ENCODE assay signal across 8 cellular contexts in the genomic region with DNA sequence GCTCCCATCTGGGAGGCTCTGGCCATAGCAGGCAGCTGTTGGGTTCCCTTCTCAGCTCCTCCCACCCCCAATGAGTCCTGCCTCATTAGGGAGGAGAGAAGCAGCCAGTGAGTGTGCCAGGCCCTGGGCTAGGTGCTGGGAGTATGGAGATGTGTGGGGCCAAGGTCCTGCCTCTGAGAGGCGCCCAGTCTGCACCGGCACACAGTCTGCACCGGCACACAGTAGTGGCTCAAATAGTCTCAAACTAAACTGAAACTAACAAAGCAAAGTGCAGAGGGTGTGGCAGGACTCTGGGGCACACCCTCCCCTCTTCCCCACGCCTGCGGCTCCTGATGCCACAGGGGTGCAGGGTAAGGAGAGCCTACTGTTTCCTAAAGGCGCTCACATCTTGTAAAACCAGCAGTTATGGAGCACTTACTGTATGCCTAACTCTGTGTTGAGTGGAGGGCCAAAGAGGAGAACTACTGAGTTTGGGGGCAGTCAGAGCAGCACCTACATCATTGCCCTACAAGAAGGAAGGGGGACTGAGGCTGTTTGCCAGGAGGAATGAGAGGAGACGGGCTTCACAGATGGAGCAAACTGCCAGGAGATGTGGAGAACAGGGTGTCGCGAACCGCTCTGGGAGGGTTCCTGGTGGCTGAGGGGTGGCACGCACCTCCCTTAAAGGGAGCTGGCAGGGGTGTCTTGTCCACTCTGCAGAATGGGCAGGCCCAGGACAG. TPM values are rescaled to one million over a fixed set of nuclear protein-coding genes. Genes with fewer than 3 reads are reported as not detected.
DNase-seq lines count a peak whose midpoint lies in the region; ATAC-seq and TF ChIP-seq lines count a peak whose summit lies in the region.

No MANE protein-coding gene starts in this region.

- peak overlapping the region; percentile 16 for H2AK5ac ChIP-seq in trophoblast cell (ENCODE audit: low read length)

- peak overlapping the region; percentile 53 for H4K91ac ChIP-seq in trophoblast cell (ENCODE audit: low read depth, low read length)

- DNase-seq in PC-3 (no peak), endothelial cell (ENCODE audit: low spot score) (no peak), trophoblast cell (no peak), NCI-H2081 treated with DMSO at 0.1 percent for 48 hours (lab: John Stamatoyannopoulos, UW) (no peak), medulla oblongata (ENCODE audit: extremely low spot score) (no peak), MV-4-11 (lab: John Stamatoyannopoulos, UW) (no peak)

- H3K27me3 Mint-ChIP-seq in endothelial cell (ENCODE audit: unreplicated experiment): peaks cover 4% of the 10 kb centered on the region

- H3K4me1 ChIP-seq in PC-3 (ENCODE audit: insufficient read depth, low read length): peaks cover 9% of the 10 kb centered on the region; the same call in 1 of the 2 replicates
- H3K4me1 ChIP-seq in trophoblast cell (ENCODE audit: control insufficient read depth in 1 of 2, insufficient read depth in 2 of 2, low read length in 2 of 2): peaks cover 35 to 39% of the 10 kb centered on the region in 2 experiments

- H4K20me1 ChIP-seq in PC-3 (ENCODE audit: low read length): no peaks in the 10 kb centered on the region

- H2AFZ ChIP-seq in PC-3 (ENCODE audit: low read length) (no peak overlapping the region), trophoblast cell (ENCODE audit: insufficient read depth, low read length, poor library complexity) (peak overlapping the region; percentile 28)

- TF ChIP-seq CTCF in PC-3 (conservative IDR thresholded peaks at IDR 0.05; ENCODE audit: low read depth, low read length) (no peak), endothelial cell (IDR thresholded peaks at IDR 0.05; ENCODE audit: unreplicated experiment) (no peak)

- no peaks in the 10 kb centered on the region for H3K9me2 ChIP-seq in PC-3 (replicated peaks; ENCODE audit: low read length)

- no peak overlapping the region for H3K23ac ChIP-seq in trophoblast cell (ENCODE audit: low read length)

- peak overlapping the region; percentile 88 for H3K4me3 Mint-ChIP-seq in endothelial cell (ENCODE audit: unreplicated experiment)

- POLR2A ChIA-PET in PC-3 (lab: Charles Lee; ENCODE audit: unreplicated experiment): no interaction called here

- peak overlapping the region; percentile 28 for H3K14ac ChIP-seq in trophoblast cell (ENCODE audit: low read length)

- H3K4me3 ChIP-seq in PC-3 (ENCODE audit: low read length) (no peak overlapping the region), trophoblast cell (ENCODE audit: low read depth, low read length) (no peak overlapping the region)

- no peaks in the 10 kb centered on the region for H3K36me3 ChIP-seq in PC-3 (ENCODE audit: low read depth, low read length)
- H3K36me3 ChIP-seq in trophoblast cell (ENCODE audit: control insufficient read depth in 1 of 2, insufficient read depth in 2 of 2, low read length in 2 of 2): peaks cover 18 to 22% of the 10 kb centered on the region in 2 experiments

- no peak overlapping the region for H3K27ac ChIP-seq in PC-3 (ENCODE audit: low read length)
- H3K27ac ChIP-seq in trophoblast cell (ENCODE audit: low read depth, low read length): peak overlapping the region; percentile 20

- ATAC-seq in PC-3 (peak; percentile 3; the same call in 1 of the 2 replicates), GM18861 (IDR thresholded peaks at IDR 0.05; ENCODE audit: unreplicated experiment) (no peak)

- H3K27ac Mint-ChIP-seq in endothelial cell (ENCODE audit: unreplicated experiment): no peak overlapping the region

- no peak overlapping the region for H3K4me2 ChIP-seq in PC-3 (ENCODE audit: low read length)
- H3K4me2 ChIP-seq in trophoblast cell (ENCODE audit: low read length): peak overlapping the region; percentile 60

- H3K4ac ChIP-seq in trophoblast cell (ENCODE audit: low read depth, low read length): peak overlapping the region; percentile 17

- intact Hi-C loops in PC-3 (cut with micrococcal nuclease): no loop called here

- no peaks in the 10 kb centered on the region for H3K9me3 Mint-ChIP-seq in endothelial cell (ENCODE audit: unreplicated experiment)

- H3K27me3 ChIP-seq in PC-3 (ENCODE audit: low read length) (no peaks in the 10 kb centered on the region), trophoblast cell (ENCODE audit: insufficient read depth, low read length) (no peaks in the 10 kb centered on the region)

- H3F3A ChIP-seq in PC-3 (ENCODE audit: low read length, unreplicated experiment): no peaks in the 10 kb centered on the region

- H3K79me1 ChIP-seq in trophoblast cell (ENCODE audit: low read length): peaks cover 24% of the 10 kb centered on the region

- H3K9ac ChIP-seq in PC-3 (ENCODE audit: low read length) (no peak overlapping the region), trophoblast cell (ENCODE audit: low read length) (no peak overlapping the region)

- CTCF ChIA-PET in PC-3 (lab: Charles Lee): interaction anchor here (0.6 kb wide), 1 partner anchor 60 kb away, joined by 3 read pairs; no protein-coding TSS in a partner anchor

- H3K9me3 ChIP-seq in PC-3 (ENCODE audit: low read length) (no peaks in the 10 kb centered on the region), trophoblast cell (ENCODE audit: insufficient read depth, low read depth, low read length) (peaks cover 3% of the 10 kb centered on the region)

- H4K8ac ChIP-seq in trophoblast cell (ENCODE audit: low read depth, low read length): peak overlapping the region; percentile 54

- peak overlapping the region; percentile 0 for H2BK12ac ChIP-seq in trophoblast cell (ENCODE audit: low read length)

- BruUV-seq in PC-3 (replicated peaks; lab: Mats Ljungman, UMichigan): no TSS peak

- peak overlapping the region; percentile 60 for H4K12ac ChIP-seq in trophoblast cell (ENCODE audit: low read depth, low read length)

- peak overlapping the region; percentile 29 for H2BK5ac ChIP-seq in trophoblast cell (ENCODE audit: low read depth, low read length, poor library complexity)

- H3K79me2 ChIP-seq in PC-3 (ENCODE audit: low read length): 0 out of 2 replicates have a peak, but pooled peaks cover 6% of the 10 kb centered on the region
- peaks cover 9% of the 10 kb centered on the region for H3K79me2 ChIP-seq in trophoblast cell (ENCODE audit: control insufficient read depth, insufficient read depth, low read length, poor library complexity)

- H2BK120ac ChIP-seq in trophoblast cell (ENCODE audit: insufficient read depth, low read length, poor library complexity): peak overlapping the region; percentile 24

- H3K4me1 Mint-ChIP-seq in endothelial cell (ENCODE audit: unreplicated experiment): peaks cover 10% of the 10 kb centered on the region

- no CpG with 5 or more reads among the region's 11 CpGs for WGBS in trophoblast cell (ENCODE audit: extremely low coverage, insufficient coverage, insufficient read length)

- TF ChIP-seq POLR2A in GM15510 (IDR thresholded peaks at IDR 0.05; ENCODE audit: borderline replicate concordance, extremely low read depth, insufficient read length): peak; percentile 22

- peak overlapping the region; percentile 13 for H3K18ac ChIP-seq in trophoblast cell (ENCODE audit: low read length)

- peaks cover 4% of the 10 kb centered on the region for H3K36me3 Mint-ChIP-seq in endothelial cell (ENCODE audit: low read depth, unreplicated experiment)

RNA-seq across cellular contexts. Expression of a gene that starts 1.0 kb away (rescaled TPM):
- total RNA-seq in PC-3 (2014; rRNA removed): 18.0 and 23.2 TPM in 2 replicates
- total RNA-seq in endothelial cell (ENCODE audit: unreplicated experiment): 11.6 TPM
- 34.1 and 35.7 TPM in 2 replicates for polyA plus RNA-seq in trophoblast cell (2013)

RNA-seq across cellular contexts. Expression of a gene that starts 20.0 kb away (rescaled TPM):
- total RNA-seq in PC-3 (2014; rRNA removed): 36.9 and 51.3 TPM in 2 replicates
- total RNA-seq in endothelial cell (ENCODE audit: unreplicated experiment): 13.4 TPM
- 5.5 and 5.8 TPM in 2 replicates for polyA plus RNA-seq in trophoblast cell (2013)

RNA-seq across cellular contexts. Expression of a gene that starts 29.9 kb away (rescaled TPM):
- total RNA-seq in PC-3 (2014; rRNA removed): 49.1 and 55.7 TPM in 2 replicates
- total RNA-seq in endothelial cell (ENCODE audit: unreplicated experiment): 63.6 TPM
- 31.8 and 32.0 TPM in 2 replicates for polyA plus RNA-seq in trophoblast cell (2013)

RNA-seq across cellular contexts. Expression of a gene that starts 36.9 kb away (rescaled TPM):
- total RNA-seq in PC-3 (2014; rRNA removed): 1,612 and 2,325 TPM in 2 replicates
- total RNA-seq in endothelial cell (ENCODE audit: unreplicated experiment): 18.6 TPM
- 6.6 and 7.0 TPM in 2 replicates for polyA plus RNA-seq in trophoblast cell (2013)

RNA-seq across cellular contexts. Expression of a gene that starts 47.6 kb away (rescaled TPM):
- total RNA-seq in PC-3 (2014; rRNA removed): 32.9 and 45.4 TPM in 2 replicates
- 15.7 TPM for total RNA-seq in endothelial cell (ENCODE audit: unreplicated experiment)
- 17.0 and 18.8 TPM in 2 replicates for polyA plus RNA-seq in trophoblast cell (2013)
